In genomic region chr20:53148764-53149163, GRCh38 we compare ENCODE assay signal across 1 cellular context.
TF ChIP-seq lines count a peak whose summit lies in the region.

No MANE protein-coding gene starts in this region.

TF ChIP-seq in HEK293, 187 proteins besides CTCF, POLR2A, EP300 and RAD21 (continued from another document):
- TF ChIP-seq ZNF398 (tag by site-specific recombination; IDR thresholded peaks at IDR 0.05), result peak; percentile 25; the same call in 1 of the 2 replicates
- TF ChIP-seq PRDM6 (tag by site-specific recombination; IDR thresholded peaks at IDR 0.05), result peak; percentile 32; the same call in 1 of the 2 replicates
- peak; percentile 47; the same call in 1 of the 2 replicates for TF ChIP-seq SP7 (tag by site-specific recombination; IDR thresholded peaks at IDR 0.05)
- 0 out of 2 replicates have a peak, but pooled peaks have one; percentile 22 for TF ChIP-seq ZNF335 (tag by site-specific recombination; conservative IDR thresholded peaks at IDR 0.05)
